ENCODE assay signal across 8 cellular contexts in the genomic region with DNA sequence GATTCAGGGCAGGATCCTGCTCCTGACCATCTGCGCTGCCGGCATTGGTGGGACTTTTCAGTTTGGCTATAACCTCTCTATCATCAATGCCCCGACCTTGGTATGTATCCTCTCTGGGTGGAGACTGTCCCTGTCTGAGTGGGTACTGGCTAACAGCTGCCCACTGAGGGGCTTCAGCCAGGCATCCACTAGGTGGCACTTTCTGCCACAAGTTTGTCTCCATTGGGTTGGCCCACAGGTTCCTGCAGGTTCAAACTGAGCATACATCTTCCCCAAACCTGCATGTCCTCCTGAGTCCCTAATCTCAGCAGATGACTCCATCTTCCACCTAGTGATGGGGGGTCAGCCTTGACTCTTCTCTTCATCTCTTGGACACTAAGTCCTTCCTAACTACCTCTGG. TPM values are rescaled to one million over a fixed set of nuclear protein-coding genes. Genes with fewer than 3 reads are reported as not detected.
A peak's percentile ranks its signal among the peaks of the same experiment; 100 is the strongest.
DNase-seq lines count a peak whose midpoint lies in the region; ATAC-seq and TF ChIP-seq lines count a peak whose summit lies in the region.

No MANE protein-coding gene starts in this region.

- H3K79me2 ChIP-seq in SU-DHL-6 (ENCODE audit: insufficient read depth, low read length), result no peaks in the 10 kb centered on the region

- no peaks in the 10 kb centered on the region for H3K9me3 ChIP-seq in left ventricle myocardium inferior (replicated peaks)
- H3K9me3 ChIP-seq in SU-DHL-6 (ENCODE audit: insufficient read depth, low read length), result no peaks in the 10 kb centered on the region

- H3K27ac Mint-ChIP-seq in stimulated activated naive CD8-positive, alpha-beta T cell treated with anti-CD3 and anti-CD28 coated beads, Interleukin-15, amount 100 ng/mL, for 72 hours, result peak overlapping the region in 1 of 2 donors; percentile 47

- H3K27me3 Mint-ChIP-seq in stimulated activated naive CD8-positive, alpha-beta T cell treated with anti-CD3 and anti-CD28 coated beads, Interleukin-15, amount 100 ng/mL, for 72 hours, result peaks cover under 1% of the 10 kb centered on the region

- H4K20me1 ChIP-seq in SU-DHL-6 (ENCODE audit: low read depth, low read length), result no peaks in the 10 kb centered on the region

- no peaks in the 10 kb centered on the region for H3K9me2 ChIP-seq in SU-DHL-6 (replicated peaks; ENCODE audit: insufficient read depth, low read length)

- DNase-seq in left ventricle myocardium inferior (no peak), cardiac septum (ENCODE audit: low spot score) (no peak), M059J (ENCODE audit: low read depth) (peak; percentile 37), fibroblast of peridontal ligament (ENCODE audit: extremely low read depth) (peak; percentile 42)
- DNase-seq in stimulated activated naive CD8-positive, alpha-beta T cell treated with anti-CD3 and anti-CD28 coated beads, Interleukin-15, amount 100 ng/mL, for 72 hours, result peak; percentile 50 to 58

- H2AFZ ChIP-seq in SU-DHL-6 (ENCODE audit: low read depth, low read length, severe bottlenecking), result no peak overlapping the region

- no peak overlapping the region for H3K4me3 ChIP-seq in left ventricle myocardium inferior
- H3K4me3 ChIP-seq in SU-DHL-6 (ENCODE audit: insufficient read depth, low read length, poor library complexity, severe bottlenecking), result no peak overlapping the region

- H3K9me3 Mint-ChIP-seq in stimulated activated naive CD8-positive, alpha-beta T cell treated with anti-CD3 and anti-CD28 coated beads, Interleukin-15, amount 100 ng/mL, for 72 hours, result no peaks in the 10 kb centered on the region

- peaks cover 38% of the 10 kb centered on the region for H3K4me1 ChIP-seq in left ventricle myocardium inferior

- intact Hi-C loops in left ventricle myocardium inferior (cut with micrococcal nuclease) (no loop called here), cardiac septum (cut with DNase I) (loop anchor here (5.0 kb wide), 1 partner anchor 50 kb away; no protein-coding TSS in a partner anchor)

- H3K4me1 Mint-ChIP-seq in stimulated activated naive CD8-positive, alpha-beta T cell treated with anti-CD3 and anti-CD28 coated beads, Interleukin-15, amount 100 ng/mL, for 72 hours, result peaks cover 13% of the 10 kb centered on the region

- H3K4me3 Mint-ChIP-seq in stimulated activated naive CD8-positive, alpha-beta T cell treated with anti-CD3 and anti-CD28 coated beads, Interleukin-15, amount 100 ng/mL, for 72 hours, result no peak overlapping the region

- no peak overlapping the region for H3K27ac ChIP-seq in left ventricle myocardium inferior (replicated peaks)
- no peak overlapping the region for H3K27ac ChIP-seq in SU-DHL-6 (ENCODE audit: low read depth, low read length)

- ATAC-seq in stimulated activated naive CD8-positive, alpha-beta T cell treated with anti-CD3 and anti-CD28 coated beads, Interleukin-15, amount 100 ng/mL, for 72 hours, result peak; percentile 39
- ATAC-seq in GM19452 (IDR thresholded peaks at IDR 0.05; ENCODE audit: unreplicated experiment) (no peak), GM18519 (IDR thresholded peaks at IDR 0.05; ENCODE audit: low FRiP score, unreplicated experiment) (no peak)

- H3K4me2 ChIP-seq in SU-DHL-6 (ENCODE audit: low read depth, low read length, poor library complexity, severe bottlenecking), result no peak overlapping the region

- H3K36me3 ChIP-seq in left ventricle myocardium inferior (peaks cover 7% of the 10 kb centered on the region), SU-DHL-6 (ENCODE audit: low read length) (no peaks in the 10 kb centered on the region)

- peaks cover 12% of the 10 kb centered on the region for H3F3A ChIP-seq in SU-DHL-6 (ENCODE audit: insufficient read depth)

- no peak overlapping the region for H3K9ac ChIP-seq in SU-DHL-6 (ENCODE audit: low read length)

- TF ChIP-seq CTCF in left ventricle myocardium inferior (IDR thresholded peaks at IDR 0.05; ENCODE audit: borderline replicate concordance), result peak; percentile 58
- TF ChIP-seq CTCF in SU-DHL-6 (IDR thresholded peaks at IDR 0.05; ENCODE audit: insufficient read depth, low read length, poor library complexity, severe bottlenecking), result peak; percentile 75

- H3K27me3 ChIP-seq in left ventricle myocardium inferior (ENCODE audit: low read depth) (no peaks in the 10 kb centered on the region), SU-DHL-6 (ENCODE audit: low read length) (no peaks in the 10 kb centered on the region)

RNA-seq across cellular contexts. Expression of a gene that starts 4.4 kb away (rescaled TPM):
- total RNA-seq in left ventricle myocardium inferior, result 22.0 TPM
- total RNA-seq in cardiac septum, result 19.7 TPM
- total RNA-seq in M059J (2014; rRNA removed; shearing (Covaris generic)), result 9.5 and 16.4 TPM in 2 replicates

RNA-seq across cellular contexts. Expression of a gene that starts 23.3 kb away (rescaled TPM):
- total RNA-seq in left ventricle myocardium inferior (2.0 TPM), cardiac septum (2.2 TPM)
- total RNA-seq in M059J (2014; rRNA removed; shearing (Covaris generic)), result 0.44 and 0.49 TPM in 2 replicates

RNA-seq across cellular contexts. Expression of a gene that starts 32.1 kb away (rescaled TPM):
- total RNA-seq in left ventricle myocardium inferior (242 TPM), cardiac septum (317 TPM)
- 313 and 368 TPM in 2 replicates for total RNA-seq in M059J (2014; rRNA removed; shearing (Covaris generic))

Comparison
In these comparisons a context has a peak if more than half of its experiments do, and no peak if none do; other contexts are left out.
1. DNase-seq: peak in M059J (single experiment), fibroblast of peridontal ligament (single experiment) and stimulated activated naive CD8-positive, alpha-beta T cell treated with anti-CD3 and anti-CD28 coated beads, Interleukin-15, amount 100 ng/mL, for 72 hours (2 of 2); none in left ventricle myocardium inferior (single experiment) and cardiac septum (single experiment).